In genomic region chr1:191343816-191344215, GRCh38 we compare ENCODE assay signal across 19 cellular contexts.
DNase-seq lines count a peak whose midpoint lies in the region; ATAC-seq, FAIRE-seq and TF ChIP-seq lines count a peak whose summit lies in the region.
"Had no signal": no experiment of that assay in that cellular context is flagged by ENCODE, and none has a peak within 500 bp of the region (broad histone marks: within the 10 kb centered on the region; RNA-seq: fewer than 3 reads in every experiment).

No MANE protein-coding gene starts in this region.

- H3K27ac Mint-ChIP-seq in CD8-positive, alpha-beta T cell: no peak overlapping the region

- H3K27me3 ChIP-seq in CD8-positive, alpha-beta T cell (ENCODE audit: insufficient read depth, low read length): no peaks in the 10 kb centered on the region
- H3K27me3 ChIP-seq: esophagus squamous epithelium had no signal

- TF ChIP-seq CTCF in astrocyte of the cerebellum (IDR thresholded peaks at IDR 0.05; ENCODE audit: low read depth, low read length, missing control alignments): no peak
- no peak for TF ChIP-seq CTCF in foreskin fibroblast (IDR thresholded peaks at IDR 0.05; ENCODE audit: low read depth, low read length)
- no peak for TF ChIP-seq CTCF in CD8-positive, alpha-beta T cell (IDR thresholded peaks at IDR 0.05)

- no peak overlapping the region for H3K27ac ChIP-seq in CD8-positive, alpha-beta T cell (ENCODE audit: low read depth, low read length)
- H3K27ac ChIP-seq: esophagus squamous epithelium, thoracic aorta had no signal

- H3K4me1 Mint-ChIP-seq in CD8-positive, alpha-beta T cell (ENCODE audit: low read depth): no peaks in the 10 kb centered on the region
- H3K4me1 Mint-ChIP-seq: neural crest cell had no signal

- no peaks in the 10 kb centered on the region for H3K4me1 ChIP-seq in CD8-positive, alpha-beta T cell (ENCODE audit: insufficient read depth, low read length)
- H3K4me1 ChIP-seq: esophagus squamous epithelium had no signal

- CTCF ChIA-PET in CD8-positive, alpha-beta T cell (lab: Charles Lee): no interaction called here

- no peak overlapping the region for H3K4me3 ChIP-seq in astrocyte of the cerebellum (ENCODE audit: low read depth, low read length)
- no peak overlapping the region for H3K4me3 ChIP-seq in foreskin fibroblast (ENCODE audit: low read depth in 1 of 2, low read length in 2 of 2)
- H3K4me3 ChIP-seq in CD8-positive, alpha-beta T cell (ENCODE audit: low read depth, low read length): no peak overlapping the region
- H3K4me3 ChIP-seq: esophagus squamous epithelium, thoracic aorta had no signal

- in situ Hi-C loops in astrocyte of the cerebellum (cut with HindIII; ENCODE audit: low sequenced_read_pairs): no loop called here

- peak; percentile 12 for DNase-seq in HTR-8/SVneo (ENCODE audit: insufficient read length, low spot score)
- peak; percentile 22 for DNase-seq in astrocyte of the cerebellum (ENCODE audit: low read depth)
- peak; percentile 59 to 86 for DNase-seq in foreskin fibroblast
- peak; percentile 3 for DNase-seq in urothelium cell line (ENCODE audit: low spot score)
- DNase-seq in CD8-positive, alpha-beta T cell: no peak
- no peak for DNase-seq in iPS-NIHi7 (ENCODE audit: extremely low spot score)
- DNase-seq in NCI-H2081 (lab: John Stamatoyannopoulos, UW): no peak
- DNase-seq: activated naive CD4-positive, alpha-beta T cell treated with anti-CD3 and anti-CD28 coated beads, Interleukin-2, amount 50 U/mL, for 16 hours; activated T-cell treated with anti-CD3 and anti-CD28 coated beads for 4 hours; C1 segment of cervical spinal cord; esophagus squamous epithelium; hippocampal formation; kidney; midbrain; NCI-H187; NCI-H446 treated with DMSO at 0.1 percent for 48 hours had no signal

- no peaks in the 10 kb centered on the region for H3K27me3 Mint-ChIP-seq in CD8-positive, alpha-beta T cell (ENCODE audit: low read depth)

- FAIRE-seq in HTR-8/SVneo (lab: Jason Lieb, UNC) (no peak), urothelium cell line (lab: Jason Lieb, UNC) (no peak)
- FAIRE-seq: kidney had no signal

- no peak for ATAC-seq in CD8-positive, alpha-beta T cell
- ATAC-seq: Right ventricle myocardium inferior had no signal

- no peak overlapping the region for H3K4me3 Mint-ChIP-seq in CD8-positive, alpha-beta T cell
- H3K4me3 Mint-ChIP-seq: neural crest cell had no signal

- no peaks in the 10 kb centered on the region for H3K36me3 ChIP-seq in CD8-positive, alpha-beta T cell (ENCODE audit: insufficient read depth, low read length)
- H3K36me3 ChIP-seq: esophagus squamous epithelium, thoracic aorta had no signal

- no peaks in the 10 kb centered on the region for H3K9me3 ChIP-seq in CD8-positive, alpha-beta T cell (ENCODE audit: low read length)
- H3K9me3 ChIP-seq: esophagus squamous epithelium, thoracic aorta had no signal

- peaks cover 16% of the 10 kb centered on the region for H3K9me3 Mint-ChIP-seq in CD8-positive, alpha-beta T cell

- intact Hi-C loops in CD8-positive, alpha-beta T cell (cut with DNase I, micrococcal nuclease): no loop called here

- no peaks in the 10 kb centered on the region for H3K36me3 Mint-ChIP-seq in CD8-positive, alpha-beta T cell

- POLR2A ChIA-PET in CD8-positive, alpha-beta T cell (lab: Charles Lee): no interaction called here

Comparison
In these comparisons a context has a peak if more than half of its experiments do, and no peak if none do; other contexts are left out.
1. DNase-seq: peak in HTR-8/SVneo (single experiment), astrocyte of the cerebellum (single experiment), foreskin fibroblast (2 of 2) and urothelium cell line (single experiment); none in CD8-positive, alpha-beta T cell (0 of 7), iPS-NIHi7 (single experiment) and NCI-H2081 (0 of 2).